ENCODE assay signal across 9 cellular contexts in genomic region chr18:48022531-48023330, GRCh38.
DNase-seq lines count a peak whose midpoint lies in the region; ATAC-seq and TF ChIP-seq lines count a peak whose summit lies in the region.
"Had no signal": no experiment of that assay in that cellular context is flagged by ENCODE, and none has a peak within 500 bp of the region (broad histone marks: within the 10 kb centered on the region; RNA-seq: fewer than 3 reads in every experiment).

No MANE protein-coding gene starts in this region.

- H3K9me3 Mint-ChIP-seq in Caco-2 (ENCODE audit: unreplicated experiment) = no peaks in the 10 kb centered on the region

- peak; percentile 26 for ATAC-seq in gastroesophageal sphincter
- ATAC-seq in GM21723 (IDR thresholded peaks at IDR 0.05; ENCODE audit: unreplicated experiment) = no peak

- no peak for TF ChIP-seq EP300 in gastroesophageal sphincter (IDR thresholded peaks at IDR 0.05)

- no peak for TF ChIP-seq POLR2A in gastroesophageal sphincter (IDR thresholded peaks at IDR 0.05)

- CTCF ChIA-PET in Caco-2 (lab: Charles Lee) = no interaction called here

- peaks cover 3% of the 10 kb centered on the region for H3K27me3 Mint-ChIP-seq in Caco-2 (ENCODE audit: insufficient read depth, unreplicated experiment)

- in situ Hi-C loops in HAP-1 (cut with MboI; ENCODE audit: low sequenced_read_pairs) = loop anchor here (5.0 kb wide), 1 partner anchor 250 kb away; no protein-coding TSS in a partner anchor

- no peaks in the 10 kb centered on the region for H3K4me1 ChIP-seq in Caco-2
- H3K4me1 ChIP-seq in HAP-1 = no peaks in the 10 kb centered on the region
- H3K4me1 ChIP-seq in gastroesophageal sphincter = peaks cover 0 to 46% (median 16%) of the 10 kb centered on the region in 3 donors

- H3K9me3 ChIP-seq in Caco-2 (no peaks in the 10 kb centered on the region), HAP-1 (no peaks in the 10 kb centered on the region), WERI-Rb-1 (ENCODE audit: severe bottlenecking) (no peaks in the 10 kb centered on the region), gastroesophageal sphincter (no peaks in the 10 kb centered on the region)
- H3K9me3 ChIP-seq: SJSA1 had no signal

- WGBS in gastroesophageal sphincter (ENCODE audit: low coverage in 1 of 2), 2 donors = 62 to 83% methylated on average over 7 to 10 of the region's 16 CpGs

- H3K27ac ChIP-seq in WERI-Rb-1 = no peak overlapping the region
- no peak overlapping the region for H3K27ac ChIP-seq in gastroesophageal sphincter
- H3K27ac ChIP-seq: SJSA1 had no signal

- no peak overlapping the region for H3K27ac Mint-ChIP-seq in Caco-2 (ENCODE audit: unreplicated experiment)

- H3K4me3 ChIP-seq in Caco-2 (ENCODE audit: low read depth, low read length) (no peak overlapping the region), HAP-1 (no peak overlapping the region), WERI-Rb-1 (ENCODE audit: low read depth, low read length) (no peak overlapping the region), gastroesophageal sphincter (no peak overlapping the region)
- H3K4me3 ChIP-seq: SJSA1 had no signal

- peak; percentile 33 to 38 for TF ChIP-seq CTCF in Caco-2 (IDR thresholded peaks at IDR 0.05; ENCODE audit: insufficient read depth in 1 of 2, low read depth in 1 of 2, low read length in 1 of 2, severe bottlenecking in 1 of 2, unreplicated experiment in 1 of 2)
- peak; percentile 70 for TF ChIP-seq CTCF in WERI-Rb-1 (IDR thresholded peaks at IDR 0.05; ENCODE audit: low read depth, low read length)
- TF ChIP-seq CTCF in gastroesophageal sphincter (IDR thresholded peaks at IDR 0.05) = peak; percentile 41 to 65 (median 46)

- DNase-seq in Caco-2 (peak in 1 of 2 experiments; percentile 50), HAP-1 (ENCODE audit: low spot score in 2 of 2) (peak; percentile 50 to 70), NCI-H226 (peak; percentile 51), WERI-Rb-1 (peak; percentile 69), posterior vena cava (ENCODE audit: low spot score) (peak; percentile 68)
- no peak for DNase-seq in activated naive CD4-positive, alpha-beta T cell (lab: John Stamatoyannopoulos, UW)

- BruUV-seq in Caco-2 (replicated peaks; lab: Mats Ljungman, UMichigan) = no TSS peak

- POLR2A ChIA-PET in Caco-2 (lab: Charles Lee) = no interaction called here

- H3K4me1 Mint-ChIP-seq in Caco-2 (ENCODE audit: low read depth, unreplicated experiment) = no peaks in the 10 kb centered on the region

- H3K4me3 Mint-ChIP-seq in Caco-2 (ENCODE audit: unreplicated experiment) = no peak overlapping the region

- no peaks in the 10 kb centered on the region for H3K36me3 ChIP-seq in Caco-2 (ENCODE audit: control insufficient read depth, insufficient read depth, low read length)
- no peaks in the 10 kb centered on the region for H3K36me3 ChIP-seq in HAP-1 (replicated peaks)
- H3K36me3 ChIP-seq in WERI-Rb-1 = no peaks in the 10 kb centered on the region
- no peaks in the 10 kb centered on the region for H3K36me3 ChIP-seq in gastroesophageal sphincter
- H3K36me3 ChIP-seq: SJSA1 had no signal

- intact Hi-C loops in Caco-2 (cut with micrococcal nuclease; ENCODE audit: unreplicated experiment) = loop anchor here (1.0 to 2.0 kb wide), 4 partner anchors 90 to 424 kb away; no protein-coding TSS in a partner anchor
- intact Hi-C loops in posterior vena cava (cut with DNase I) = loop anchor here in 1 of 2 donors (1.0 kb wide), 1 partner anchor 15 kb away; no protein-coding TSS in a partner anchor

- H3K27me3 ChIP-seq in Caco-2 (replicated peaks; ENCODE audit: control insufficient read depth, insufficient read depth, low read length) (no peaks in the 10 kb centered on the region), HAP-1 (ENCODE audit: low read depth) (peaks cover 8% of the 10 kb centered on the region; the same call in 1 of the 2 replicates), WERI-Rb-1 (ENCODE audit: insufficient read depth, low read depth, severe bottlenecking) (no peaks in the 10 kb centered on the region), gastroesophageal sphincter (peaks cover 12% of the 10 kb centered on the region)

- no peaks in the 10 kb centered on the region for H3K36me3 Mint-ChIP-seq in Caco-2 (ENCODE audit: insufficient read depth, unreplicated experiment)

Comparison
In these comparisons a context has a peak if more than half of its experiments do, and no peak if none do; other contexts are left out.
1. DNase-seq: peak in HAP-1 (2 of 2), NCI-H226 (single experiment), WERI-Rb-1 (single experiment) and posterior vena cava (single experiment); none in activated naive CD4-positive, alpha-beta T cell (0 of 4).
2. Peak in every context shown above with its lines, with median percentiles within 50 percentile points of each other: CTCF ChIP-seq.